In the genomic region with DNA sequence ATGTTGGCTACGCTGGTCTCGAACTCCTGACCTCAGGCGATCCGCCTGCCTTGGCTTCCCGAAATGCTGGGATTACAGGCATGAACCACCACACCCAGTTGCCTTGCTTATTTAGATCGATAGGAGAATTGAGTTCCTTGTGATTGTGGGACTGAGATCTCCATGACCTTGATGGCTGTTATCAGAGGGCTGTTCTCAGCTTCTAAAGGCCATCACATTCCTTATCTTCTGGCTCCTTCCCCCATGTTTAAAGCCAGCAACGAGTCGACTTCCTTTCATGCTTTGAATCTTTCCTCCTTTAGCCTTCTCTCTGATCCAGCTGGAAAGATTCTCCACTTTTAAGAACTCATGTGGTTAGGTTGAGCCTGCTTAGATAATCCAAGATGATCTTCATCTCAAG, we compare ENCODE assay signal across 1 cellular context.
A peak's percentile ranks its signal among the peaks of the same experiment; 100 is the strongest.
TF ChIP-seq lines count a peak whose summit lies in the region.

No MANE protein-coding gene starts in this region.

TF ChIP-seq in K562, 482 proteins besides CTCF, POLR2A, EP300 and RAD21 (continued from another document):
- TF ChIP-seq MEF2D (tag; conservative IDR thresholded peaks at IDR 0.05; ENCODE audit: low read depth) (no peak), NFYB (IDR thresholded peaks at IDR 0.05; ENCODE audit: extremely low read depth, insufficient read length) (no peak), PHB2 (IDR thresholded peaks at IDR 0.05; ENCODE audit: low read depth) (no peak), PYGO2 (tag; IDR thresholded peaks at IDR 0.05) (no peak), ZNF436 (CRISPR knock-in tag; IDR thresholded peaks at IDR 0.05) (no peak), SMARCA4 (IDR thresholded peaks at IDR 0.05) (no peak), CBFA2T2 (conservative IDR thresholded peaks at IDR 0.05) (0 out of 2 replicates have a peak, but pooled peaks have one; percentile 8), RCOR1 (IDR thresholded peaks at IDR 0.05; ENCODE audit: borderline replicate concordance in 1 of 2, low read depth in 2 of 2, low read length in 2 of 2) (0 out of 4 replicates have a peak, but pooled peaks of 1 of the 2 experiments have one; percentile 6), ZNF668 (CRISPR knock-in tag; IDR thresholded peaks at IDR 0.05) (no peak)
- TF ChIP-seq, protein P1, sequence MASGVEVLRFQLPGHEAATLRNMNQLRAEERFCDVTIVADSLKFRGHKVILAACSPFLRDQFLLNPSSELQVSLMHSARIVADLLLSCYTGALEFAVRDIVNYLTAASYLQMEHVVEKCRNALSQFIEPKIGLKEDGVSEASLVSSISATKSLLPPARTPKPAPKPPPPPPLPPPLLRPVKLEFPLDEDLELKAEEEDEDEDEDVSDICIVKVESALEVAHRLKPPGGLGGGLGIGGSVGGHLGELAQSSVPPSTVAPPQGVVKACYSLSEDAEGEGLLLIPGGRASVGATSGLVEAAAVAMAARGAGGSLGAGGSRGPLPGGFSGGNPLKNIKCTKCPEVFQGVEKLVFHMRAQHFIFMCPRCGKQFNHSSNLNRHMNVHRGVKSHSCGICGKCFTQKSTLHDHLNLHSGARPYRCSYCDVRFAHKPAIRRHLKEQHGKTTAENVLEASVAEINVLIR (CRISPR knock-in tag; IDR thresholded peaks at IDR 0.05): no peak
